In genomic region chr18:48172226-48173006, GRCh38 we compare ENCODE assay signal across 1 cellular context.
TF ChIP-seq lines count a peak whose summit lies in the region.

No MANE protein-coding gene starts in this region.

TF ChIP-seq in HEK293, 187 proteins besides CTCF, POLR2A, EP300 and RAD21 (continued from another document):
- TF ChIP-seq PATZ1 (tag by site-specific recombination; IDR thresholded peaks at IDR 0.05) (no peak), ZNF335 (tag by site-specific recombination; conservative IDR thresholded peaks at IDR 0.05) (no peak), TSHZ1 (tag by site-specific recombination; IDR thresholded peaks at IDR 0.05; ENCODE audit: borderline replicate concordance) (no peak), GLIS1 (tag by site-specific recombination; IDR thresholded peaks at IDR 0.05) (peak; percentile 96), ZNF513 (tag by site-specific recombination; IDR thresholded peaks at IDR 0.05) (no peak), ZNF544 (tag by site-specific recombination; IDR thresholded peaks at IDR 0.05) (no peak), SALL2 (tag by site-specific recombination; IDR thresholded peaks at IDR 0.05; ENCODE audit: borderline replicate concordance) (no peak), ZNF184 (tag by site-specific recombination; IDR thresholded peaks at IDR 0.05) (no peak), ZNF571 (tag by site-specific recombination; IDR thresholded peaks at IDR 0.05) (no peak), GLI4 (tag by site-specific recombination; IDR thresholded peaks at IDR 0.05) (no peak), GFI1B (tag by site-specific recombination; IDR thresholded peaks at IDR 0.05) (no peak), ZBTB10 (tag by site-specific recombination; IDR thresholded peaks at IDR 0.05) (no peak), ZNF341 (tag by site-specific recombination; IDR thresholded peaks at IDR 0.05; ENCODE audit: low read depth) (peak; percentile 72), ZIC2 (tag by site-specific recombination; IDR thresholded peaks at IDR 0.05) (peak; percentile 18; the same call in 1 of the 2 replicates), ZNF324 (tag by site-specific recombination; IDR thresholded peaks at IDR 0.05) (no peak), ZNF449 (tag by site-specific recombination; IDR thresholded peaks at IDR 0.05) (no peak), REPIN1 (tag by site-specific recombination; IDR thresholded peaks at IDR 0.05; ENCODE audit: low read depth) (no peak), ZFP37 (tag by site-specific recombination; IDR thresholded peaks at IDR 0.05) (no peak), ZNF560 (tag by site-specific recombination; IDR thresholded peaks at IDR 0.05; ENCODE audit: borderline replicate concordance) (no peak)
